Comparison of ENCODE assay signal across 20 cellular contexts in genomic region chr6:15974817-15975216, GRCh38.
"Had no signal": no experiment of that assay in that cellular context is flagged by ENCODE, and none has a peak within 500 bp of the region (broad histone marks: within the 10 kb centered on the region; RNA-seq: fewer than 3 reads in every experiment).

No MANE protein-coding gene starts in this region.

- ATAC-seq: left cardiac atrium; left lung; mucosa of descending colon; naive thymus-derived CD8-positive, alpha-beta T cell; stimulated activated naive B cell treated with anti-CD40 and anti-IgM and Interleukin-4, amounts not matched to agents 10 μg/mL and 1 μg/mL and 100 μg/mL, for 72 hours had no signal

- H3K36me3 ChIP-seq: heart left ventricle, left lung, ovary, right atrium auricular region, sigmoid colon, thoracic aorta, tibial nerve had no signal

- H3K27ac ChIP-seq: dorsolateral prefrontal cortex, heart left ventricle, hepatocyte, left lung, ovary, right atrium auricular region, sigmoid colon, thoracic aorta, tibial nerve had no signal

- H3K79me2 ChIP-seq: hepatocyte had no signal

- H3K4me3 ChIP-seq: dorsolateral prefrontal cortex, heart left ventricle, hepatocyte, left lung, mucosa of descending colon, ovary, right atrium auricular region, sigmoid colon, thoracic aorta, tibial nerve had no signal

- H3K27me3 ChIP-seq: heart left ventricle, hepatocyte, left lung, ovary, right atrium auricular region, sigmoid colon, tibial nerve had no signal

- H2AFZ ChIP-seq: hepatocyte had no signal

- H3K4me1 ChIP-seq: heart left ventricle, left lung, right atrium auricular region, sigmoid colon, tibial nerve had no signal

- DNase-seq: cerebellar nuclear complex; dorsolateral prefrontal cortex; effector CD4-positive, alpha-beta T cell; heart left ventricle; left cardiac atrium; left lung; mesenchymal stem cell; mucosa of descending colon; naive thymus-derived CD8-positive, alpha-beta T cell; occipital lobe; ovary; sigmoid colon; small intestine; stimulated activated CD4-positive, alpha-beta T cell treated with anti-CD3 and anti-CD28 coated beads, Interleukin-15, amount 100 ng/mL, for 24 hours; stimulated activated CD4-positive, alpha-beta T cell treated with anti-CD3 and anti-CD28 coated beads, Interleukin-2, amount 100 ng/mL, for 48 hours; stimulated activated naive B cell treated with anti-CD40 and anti-IgM and Interleukin-4, amounts not matched to agents 10 μg/mL and 1 μg/mL and 100 μg/mL, for 72 hours had no signal

- H3K9me3 ChIP-seq: ovary had no signal

- H3K4me2 ChIP-seq: hepatocyte had no signal
